Comparison of ENCODE assay signal across 26 cellular contexts in genomic region chr10:107650939-107651338, GRCh38.
"Had no signal": no experiment of that assay in that cellular context is flagged by ENCODE, and none has a peak within 500 bp of the region (broad histone marks: within the 10 kb centered on the region; RNA-seq: fewer than 3 reads in every experiment).

No MANE protein-coding gene starts in this region.

- H3K27me3 ChIP-seq: stomach, suprapubic skin, testis, thyroid gland, tibial artery, tibial nerve, transverse colon, upper lobe of left lung, upper lobe of right lung, uterus, vagina had no signal

- ATAC-seq: stimulated activated effector memory CD8-positive, alpha-beta T cell treated with anti-CD3 and anti-CD28 coated beads, Interleukin-12 subunit alpha, Interleukin-12 subunit beta, amount 100 ng/mL, for 72 hours; stimulated activated memory B cell treated with anti-CD40 and anti-IgM and Interleukin-4, amounts not matched to agents 10 μg/mL and 1 μg/mL and 100 μg/mL, for 72 hours; stimulated activated naive B cell treated with anti-CD40 and anti-IgM and Interleukin-4, amounts not matched to agents 10 μg/mL and 1 μg/mL and 100 μg/mL, for 72 hours; stimulated activated naive CD8-positive, alpha-beta T cell treated with anti-CD3 and anti-CD28 coated beads, Interleukin-15, amount 100 ng/mL, for 72 hours; stimulated activated naive CD8-positive, alpha-beta T cell treated with anti-CD3 and anti-CD28 coated beads, Interleukin-15, Interleukin-2, amounts not matched to agents 100 U/mL and 50 U/mL, for 24 hours; upper lobe of right lung had no signal

- H3K9me3 ChIP-seq: stomach, suprapubic skin, testis, thoracic aorta, thyroid gland, tibial artery, tibial nerve, transverse colon, upper lobe of left lung, upper lobe of right lung, uterus, vagina had no signal

- DNase-seq: stimulated activated CD4-positive, alpha-beta T cell treated with anti-CD3 and anti-CD28 coated beads, Interleukin-2, amount 100 ng/mL, for 48 hours; stimulated activated CD4-positive, alpha-beta T cell treated with anti-CD3 and anti-CD28 coated beads, Interleukin-4, amount 100 ng/mL, for 1 hour; stimulated activated CD4-positive, alpha-beta T cell treated with anti-CD3 and anti-CD28 coated beads, Interleukin-4, amount 100 ng/mL, for 24 hours; stimulated activated CD4-positive, alpha-beta T cell treated with anti-CD3 and anti-CD28 coated beads, Interleukin-4, amount 100 ng/mL, for 4 hours; stimulated activated CD8-positive, alpha-beta memory T cell treated with anti-CD3 and anti-CD28 coated beads, Interleukin-4, amount 100 ng/mL, for 48 hours; stimulated activated naive B cell treated with anti-CD40 and anti-IgM and Interleukin-4, amounts not matched to agents 10 μg/mL and 1 μg/mL and 100 μg/mL, for 72 hours; stimulated activated naive CD4-positive, alpha-beta T cell; stimulated activated naive CD4-positive, alpha-beta T cell treated with Interleukin-2 at 50 U/mL for 16 hours; stimulated activated naive CD8-positive, alpha-beta T cell treated with anti-CD3 and anti-CD28 coated beads, Interleukin-15, amount 100 ng/mL, for 72 hours; stimulated activated naive CD8-positive, alpha-beta T cell treated with anti-CD3 and anti-CD28 coated beads, Interleukin-15, Interleukin-2, amounts not matched to agents 100 U/mL and 50 U/mL, for 24 hours; stomach; substantia nigra; testis; thyroid gland; tibial artery; transverse colon; trophoblast cell; upper lobe of left lung; upper lobe of right lung; uterus had no signal

- H3K4me3 ChIP-seq: stomach, suprapubic skin, testis, thoracic aorta, thyroid gland, tibial artery, tibial nerve, transverse colon, upper lobe of left lung, upper lobe of right lung, uterus, vagina had no signal

- H3K4me1 ChIP-seq: suprapubic skin, testis, thyroid gland, upper lobe of left lung, uterus, vagina had no signal

- H3K36me3 ChIP-seq: stomach, suprapubic skin, thoracic aorta, thyroid gland, tibial artery, tibial nerve, transverse colon, upper lobe of left lung, upper lobe of right lung, uterus, vagina had no signal

- H3K27ac ChIP-seq: stomach, suprapubic skin, testis, thoracic aorta, thyroid gland, tibial artery, tibial nerve, transverse colon, upper lobe of left lung, upper lobe of right lung, uterus, vagina had no signal
